In the genomic region with DNA sequence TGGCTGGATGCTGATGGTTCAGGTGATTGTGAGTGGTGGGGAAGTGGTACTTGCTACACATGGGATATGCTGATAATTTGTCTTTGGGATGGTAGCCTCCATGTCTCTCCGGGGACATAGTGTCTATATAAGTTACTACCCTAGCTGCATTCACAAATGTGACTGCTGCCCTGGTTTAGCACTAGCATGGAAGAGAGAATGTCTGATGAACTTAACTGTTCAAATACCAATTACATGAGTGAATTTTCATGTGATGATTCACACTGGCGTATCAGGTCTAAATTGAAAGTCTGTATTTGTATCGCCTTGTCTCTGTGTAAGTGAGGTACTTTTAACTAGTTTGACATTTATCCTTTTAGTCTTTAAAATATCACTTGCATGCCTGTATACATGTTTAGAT, we compare ENCODE assay signal across 9 cellular contexts. TPM values are rescaled to one million over a fixed set of nuclear protein-coding genes. Genes with fewer than 3 reads are reported as not detected.
DNase-seq lines count a peak whose midpoint lies in the region; ATAC-seq and TF ChIP-seq lines count a peak whose summit lies in the region.
"Had no signal": no experiment of that assay in that cellular context is flagged by ENCODE, and none has a peak within 500 bp of the region (broad histone marks: within the 10 kb centered on the region; RNA-seq: fewer than 3 reads in every experiment).

No MANE protein-coding gene starts in this region.

- H3K4me1 ChIP-seq in OCI-LY7 (ENCODE audit: insufficient read depth, low read length, poor library complexity, severe bottlenecking), result peaks cover 53% of the 10 kb centered on the region

- no peaks in the 10 kb centered on the region for H3K9me2 ChIP-seq in OCI-LY7 (ENCODE audit: insufficient read depth, low read length)

- H3K27me3 Mint-ChIP-seq in central memory CD8-positive, alpha-beta T cell, result no peaks in the 10 kb centered on the region
- H3K27me3 Mint-ChIP-seq: progenitor cell of endocrine pancreas had no signal

- peaks cover 22% of the 10 kb centered on the region for H3K36me3 Mint-ChIP-seq in central memory CD8-positive, alpha-beta T cell (ENCODE audit: insufficient read depth)

- peak overlapping the region; percentile 27 for H3K4me2 ChIP-seq in OCI-LY7 (ENCODE audit: low read length)
- H3K4me2 ChIP-seq: PC-9 had no signal

- H3K9me3 ChIP-seq in OCI-LY7 (ENCODE audit: low read length), result peaks cover 59% of the 10 kb centered on the region

- H4K20me1 ChIP-seq in OCI-LY7 (ENCODE audit: insufficient read depth, low read length), result peaks cover 7% of the 10 kb centered on the region; the same call in 1 of the 2 replicates

- peaks cover 100% of the 10 kb centered on the region for H3K79me2 ChIP-seq in OCI-LY7 (ENCODE audit: insufficient read depth, low read depth, low read length)

- DNase-seq in GM06990 (ENCODE audit: extremely low read depth, insufficient read length) (no peak), OCI-LY7 (ENCODE audit: low spot score) (no peak), retinal pigment epithelial cell (ENCODE audit: low read depth) (peak; percentile 50), AG08396 (ENCODE audit: low spot score) (no peak), GM13977 (ENCODE audit: low spot score) (no peak), G401 (ENCODE audit: low spot score) (no peak)
- no peak for DNase-seq in central memory CD8-positive, alpha-beta T cell (ENCODE audit: low spot score in 2 of 2)
- DNase-seq: PC-9 had no signal

- BruUV-seq in OCI-LY7 (replicated peaks; lab: Mats Ljungman, UMichigan), result no TSS peak

- peak overlapping the region; percentile 100 for H3K27ac Mint-ChIP-seq in central memory CD8-positive, alpha-beta T cell (ENCODE audit: low read depth)
- H3K27ac Mint-ChIP-seq: progenitor cell of endocrine pancreas had no signal

- H2AFZ ChIP-seq in OCI-LY7 (ENCODE audit: low read length), result no peak overlapping the region
- H2AFZ ChIP-seq: PC-9 had no signal

- ATAC-seq in central memory CD8-positive, alpha-beta T cell (replicated peaks; ENCODE audit: extremely low read depth, poor library complexity, severe bottlenecking), result no peak

- H3K36me3 ChIP-seq in GM06990 (ENCODE audit: control insufficient read depth, insufficient read depth, low read length), result no peaks in the 10 kb centered on the region
- peaks cover 78% of the 10 kb centered on the region for H3K36me3 ChIP-seq in OCI-LY7 (ENCODE audit: insufficient read depth, low read length)

- no peaks in the 10 kb centered on the region for H3K9me3 Mint-ChIP-seq in central memory CD8-positive, alpha-beta T cell

- H3K4me3 ChIP-seq in GM06990 (replicated peaks; ENCODE audit: low read depth, low read length), result peak overlapping the region; percentile 38
- peak overlapping the region; percentile 15 for H3K4me3 ChIP-seq in OCI-LY7 (ENCODE audit: low read depth, low read length, poor library complexity, severe bottlenecking)
- peak overlapping the region; percentile 3 for H3K4me3 ChIP-seq in retinal pigment epithelial cell (ENCODE audit: low read length)
- H3K4me3 ChIP-seq: PC-9 had no signal

- CTCF ChIA-PET in OCI-LY7 (lab: Charles Lee; ENCODE audit: unreplicated experiment), result no interaction called here

- intact Hi-C loops in OCI-LY7 (cut with micrococcal nuclease; ENCODE audit: unreplicated experiment), result loop anchor here (10.0 kb wide), 1 partner anchor 555 kb away; no protein-coding TSS in a partner anchor

- in situ Hi-C loops in GM13977 (cut with MboI; ENCODE audit: low pct_unique_long_range_greater_than_20kb, low sequenced_read_pairs, unreplicated experiment) (no loop called here), G401 (cut with HindIII; ENCODE audit: low sequenced_read_pairs) (no loop called here)

- peak overlapping the region; percentile 1 for H3K27ac ChIP-seq in OCI-LY7 (ENCODE audit: low read depth, low read length, poor library complexity, severe bottlenecking)
- H3K27ac ChIP-seq: PC-9 had no signal

- no peaks in the 10 kb centered on the region for H3K27me3 ChIP-seq in GM06990 (replicated peaks; ENCODE audit: control insufficient read depth, insufficient read depth, low read length)

- H3K4me3 Mint-ChIP-seq in central memory CD8-positive, alpha-beta T cell, result peak overlapping the region; percentile 70

- TF ChIP-seq CTCF in GM06990 (IDR thresholded peaks at IDR 0.05; ENCODE audit: insufficient read depth, low read length, poor library complexity, severe bottlenecking) (no peak), OCI-LY7 (conservative IDR thresholded peaks at IDR 0.05; ENCODE audit: low read length) (no peak), retinal pigment epithelial cell (conservative IDR thresholded peaks at IDR 0.05; ENCODE audit: low read depth, low read length) (no peak), GM13977 (IDR thresholded peaks at IDR 0.05; ENCODE audit: extremely low read depth, insufficient read depth, missing control alignments) (no peak)

- peaks cover 90% of the 10 kb centered on the region for H3K4me1 Mint-ChIP-seq in central memory CD8-positive, alpha-beta T cell

- POLR2A ChIA-PET in OCI-LY7 (lab: Charles Lee), result interaction anchor here (0.5 to 2.9 kb wide), 4 partner anchors 12 to 124 kb away, joined by 3 to 14 read pairs (median 4); no protein-coding TSS in a partner anchor

RNA-seq across cellular contexts. Expression of gene ATF7IP, which starts 34.4 kb away (rescaled TPM):
- total RNA-seq in OCI-LY7 (2014; rRNA removed; shearing (Covaris generic)), result 55.6 and 69.8 TPM in 2 replicates
- 66.0 and 85.6 TPM in 2 replicates for total RNA-seq in OCI-LY7 (2022)
- 34.2 and 50.9 TPM in 2 replicates for total RNA-seq in G401 (2014; rRNA removed; shearing (Covaris generic))
